27 cellular contexts compared by ENCODE assay signal in the genomic region with DNA sequence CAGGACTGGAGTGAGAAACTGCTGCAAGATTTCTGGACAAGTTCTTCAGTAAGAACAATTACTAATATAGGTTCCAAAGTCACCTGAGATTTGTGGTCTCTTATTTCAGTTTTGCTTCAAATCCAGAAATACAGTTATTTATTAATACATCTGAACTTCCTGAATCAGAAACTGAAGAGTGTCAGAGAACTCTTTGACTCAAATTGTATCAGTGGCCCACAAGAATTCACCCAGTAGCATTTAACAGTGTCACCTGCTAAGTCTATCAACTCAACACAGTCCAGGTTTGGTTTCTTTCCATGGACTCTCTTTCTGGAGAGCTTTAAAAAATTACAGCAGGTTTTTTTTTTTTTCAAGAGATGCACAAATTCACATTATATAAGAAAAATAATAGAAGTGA. TPM values are rescaled to one million over a fixed set of nuclear protein-coding genes. Genes with fewer than 3 reads are reported as not detected.
DNase-seq lines count a peak whose midpoint lies in the region; ATAC-seq and TF ChIP-seq lines count a peak whose summit lies in the region.
"Had no signal": no experiment of that assay in that cellular context is flagged by ENCODE, and none has a peak within 500 bp of the region (broad histone marks: within the 10 kb centered on the region; RNA-seq: fewer than 3 reads in every experiment).

No MANE protein-coding gene starts in this region.

- peaks cover 12% of the 10 kb centered on the region for H3K4me1 Mint-ChIP-seq in activated naive CD8-positive, alpha-beta T cell treated with anti-CD3 and anti-CD28 coated beads, Interleukin-2, amount 50 U/mL, for 24 hours

- DNase-seq in GM10266 (ENCODE audit: extremely low spot score) (no peak), NCI-H128 (lab: John Stamatoyannopoulos, UW; ENCODE audit: unreplicated experiment) (no peak), right cardiac atrium (no peak)
- no peak for DNase-seq in activated T-cell treated with anti-CD3 and anti-CD28 coated beads, Interleukin-2, amount 50 U/mL, for 1 hour
- no peak for DNase-seq in activated naive CD8-positive, alpha-beta T cell treated with anti-CD3 and anti-CD28 coated beads, Interleukin-2, amount 50 U/mL, for 24 hours
- DNase-seq: COR-L47, hippocampal formation, left ventricle myocardium inferior, midbrain, NCI-H187 treated with DMSO at 0.1 percent for 48 hours, NCI-H2227 treated with DMSO at 0.1 percent for 48 hours, NCI-H774 had no signal

- no peak overlapping the region for H3K4me3 ChIP-seq in right cardiac atrium (ENCODE audit: low read length)
- H3K4me3 ChIP-seq: body of pancreas, left ventricle myocardium inferior, stomach had no signal

- TF ChIP-seq CTCF in GM10266 (IDR thresholded peaks at IDR 0.05; ENCODE audit: control insufficient read depth, insufficient read depth, low read depth, missing control alignments) = peak; percentile 7

- no peak overlapping the region for H3K4me3 Mint-ChIP-seq in activated naive CD8-positive, alpha-beta T cell treated with anti-CD3 and anti-CD28 coated beads, Interleukin-2, amount 50 U/mL, for 24 hours
- H3K4me3 Mint-ChIP-seq: activated CD4-positive, alpha-beta T cell treated with anti-CD3 and anti-CD28 coated beads, Interleukin-2, amount 10 ng/mL, durations not matched to agents 7 days and 5 days; activated CD8-positive, alpha-beta memory T cell treated with anti-CD3 and anti-CD28 coated beads, Interleukin-2, amount 10 ng/mL, durations not matched to agents 7 days and 5 days; activated naive CD8-positive, alpha-beta T cell treated with anti-CD3 and anti-CD28 coated beads, Interleukin-2, amount 10 ng/mL, durations not matched to agents 7 days and 5 days; activated T-helper 1 cell treated with anti-CD3 and anti-CD28 coated beads, Interleukin-12 subunit alpha, Interleukin-12 subunit beta, Interleukin-2, Interleukin-4 antibody, amounts not matched to agents 30 ng/mL and 10 ng/mL and 1 ng/mL, durations not matched to agents 14 hours and 24 hours and 36 hours; natural killer cell; T-helper 2 cell treated with Interferon-gamma antibody and Interleukin-4, amounts not matched to agents 5 μg/mL and 100 μg/mL, for 36 hours; type B pancreatic cell had no signal

- H3K4me1 ChIP-seq in right cardiac atrium (ENCODE audit: control insufficient read depth, insufficient read depth, low read length) = peaks cover 4% of the 10 kb centered on the region
- H3K4me1 ChIP-seq: foreskin keratinocyte had no signal

- H3K27me3 ChIP-seq in right cardiac atrium (ENCODE audit: control insufficient read depth, insufficient read depth) = no peaks in the 10 kb centered on the region
- H3K27me3 ChIP-seq: body of pancreas, foreskin keratinocyte, stomach had no signal

- H3K36me3 Mint-ChIP-seq in activated naive CD8-positive, alpha-beta T cell treated with anti-CD3 and anti-CD28 coated beads, Interleukin-2, amount 50 U/mL, for 24 hours (ENCODE audit: low read depth) = no peaks in the 10 kb centered on the region
- H3K36me3 Mint-ChIP-seq: activated CD8-positive, alpha-beta memory T cell treated with anti-CD3 and anti-CD28 coated beads, Interleukin-2, amount 10 ng/mL, durations not matched to agents 7 days and 5 days; activated naive CD8-positive, alpha-beta T cell treated with anti-CD3 and anti-CD28 coated beads, Interleukin-2, amount 10 ng/mL, durations not matched to agents 7 days and 5 days; natural killer cell had no signal

- H3K27ac Mint-ChIP-seq in activated naive CD8-positive, alpha-beta T cell treated with anti-CD3 and anti-CD28 coated beads, Interleukin-2, amount 50 U/mL, for 24 hours = no peak overlapping the region
- H3K27ac Mint-ChIP-seq: activated CD8-positive, alpha-beta memory T cell treated with anti-CD3 and anti-CD28 coated beads, Interleukin-2, amount 10 ng/mL, durations not matched to agents 7 days and 5 days; activated naive CD8-positive, alpha-beta T cell treated with anti-CD3 and anti-CD28 coated beads, Interleukin-2, amount 10 ng/mL, durations not matched to agents 7 days and 5 days; activated T-helper 1 cell treated with anti-CD3 and anti-CD28 coated beads, Interleukin-12 subunit alpha, Interleukin-12 subunit beta, Interleukin-2, Interleukin-4 antibody, amounts not matched to agents 30 ng/mL and 10 ng/mL and 1 ng/mL, durations not matched to agents 14 hours and 24 hours and 36 hours; natural killer cell; T-helper 2 cell treated with Interferon-gamma antibody and Interleukin-4, amounts not matched to agents 5 μg/mL and 100 μg/mL, for 36 hours; type B pancreatic cell had no signal

- H3K27ac ChIP-seq in right cardiac atrium (ENCODE audit: low read length) = no peak overlapping the region
- H3K27ac ChIP-seq: body of pancreas, foreskin keratinocyte, left ventricle myocardium inferior, stomach, WERI-Rb-1 had no signal

- no peaks in the 10 kb centered on the region for H3K9me3 ChIP-seq in right cardiac atrium (ENCODE audit: control insufficient read depth, low read length)
- H3K9me3 ChIP-seq: body of pancreas, SK-N-SH had no signal

- intact Hi-C loops in right cardiac atrium (cut with DNase I) = loop anchor here in 2 of 4 donors (10.0 kb wide), 3 partner anchors 93 to 403 kb away; no protein-coding TSS in a partner anchor

- H3K9me3 Mint-ChIP-seq in activated naive CD8-positive, alpha-beta T cell treated with anti-CD3 and anti-CD28 coated beads, Interleukin-2, amount 50 U/mL, for 24 hours = no peaks in the 10 kb centered on the region
- H3K9me3 Mint-ChIP-seq: activated CD4-positive, alpha-beta T cell treated with anti-CD3 and anti-CD28 coated beads, Interleukin-2, amount 10 ng/mL, durations not matched to agents 7 days and 5 days; activated naive CD8-positive, alpha-beta T cell treated with anti-CD3 and anti-CD28 coated beads, Interleukin-2, amount 10 ng/mL, durations not matched to agents 7 days and 5 days; activated T-helper 1 cell treated with anti-CD3 and anti-CD28 coated beads, Interleukin-12 subunit alpha, Interleukin-12 subunit beta, Interleukin-2, Interleukin-4 antibody, amounts not matched to agents 30 ng/mL and 10 ng/mL and 1 ng/mL, durations not matched to agents 14 hours and 24 hours and 36 hours; natural killer cell; T-helper 2 cell treated with Interferon-gamma antibody and Interleukin-4, amounts not matched to agents 5 μg/mL and 100 μg/mL, for 36 hours had no signal

- ATAC-seq in GM21390 (IDR thresholded peaks at IDR 0.05; ENCODE audit: unreplicated experiment) (peak; percentile 45), HG02970 (IDR thresholded peaks at IDR 0.05; ENCODE audit: low FRiP score, unreplicated experiment) (peak; percentile 35), HG03378 (IDR thresholded peaks at IDR 0.05; ENCODE audit: unreplicated experiment) (peak; percentile 34), right cardiac atrium (no peak)
- ATAC-seq in activated naive CD8-positive, alpha-beta T cell treated with anti-CD3 and anti-CD28 coated beads, Interleukin-2, amount 50 U/mL, for 24 hours = no peak

- peaks cover 2% of the 10 kb centered on the region for H3K27me3 Mint-ChIP-seq in activated naive CD8-positive, alpha-beta T cell treated with anti-CD3 and anti-CD28 coated beads, Interleukin-2, amount 50 U/mL, for 24 hours
- H3K27me3 Mint-ChIP-seq: type B pancreatic cell had no signal

RNA-seq across cellular contexts. Expression of a gene that starts 18.8 kb away (rescaled TPM):
- total RNA-seq in right cardiac atrium = 10 to 100 TPM; 35.4 to 46.5 (median 38.8) TPM
- 10.5 TPM for polyA plus RNA-seq in right cardiac atrium

Comparison
In these comparisons a context has a peak if more than half of its experiments do, and no peak if none do; other contexts are left out.
1. ATAC-seq: peak in GM21390 (single experiment), HG02970 (single experiment) and HG03378 (single experiment); none in activated naive CD8-positive, alpha-beta T cell treated with anti-CD3 and anti-CD28 coated beads, Interleukin-2, amount 50 U/mL, for 24 hours (single experiment) and right cardiac atrium (0 of 2).